1 cellular context compared by ENCODE assay signal in the genomic region with DNA sequence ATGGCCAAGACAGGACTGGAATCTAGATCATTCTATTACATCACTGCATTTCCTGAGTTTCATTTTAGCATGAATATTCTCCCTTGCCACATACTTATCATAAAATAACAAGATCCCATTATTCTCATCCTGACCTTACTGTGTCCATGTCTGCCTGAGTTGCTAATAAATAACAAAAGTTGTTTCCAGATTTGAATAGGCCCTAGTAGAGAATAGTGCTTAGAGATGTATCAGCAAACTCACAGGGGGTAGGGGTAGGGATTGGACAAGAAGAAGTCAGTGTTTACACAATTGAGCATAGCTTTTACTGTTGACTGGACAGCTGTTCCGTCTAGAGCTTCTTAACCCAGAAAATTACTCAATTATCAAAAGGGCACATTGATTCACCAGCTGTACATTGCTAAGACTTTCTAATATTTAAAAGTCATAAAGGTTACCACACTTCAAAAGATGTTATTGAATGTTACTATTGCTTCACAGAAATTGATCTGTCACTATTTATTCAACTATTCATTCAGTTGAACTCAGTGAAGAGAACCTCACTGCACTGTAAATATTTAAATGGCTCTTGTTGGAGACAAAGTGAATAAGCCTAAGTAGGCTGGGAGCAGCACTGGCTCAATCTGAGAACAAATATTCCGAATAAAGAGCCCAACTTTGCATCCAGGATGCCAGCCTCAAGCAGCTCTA.
TF ChIP-seq lines count a peak whose summit lies in the region.

No MANE protein-coding gene starts in this region.

TF ChIP-seq in HepG2, 621 proteins besides CTCF, POLR2A, EP300 and RAD21 (continued from another document and continues in another):
- TF ChIP-seq ZNF543 (CRISPR knock-in tag; IDR thresholded peaks at IDR 0.05) (no peak), FOXA1 (IDR thresholded peaks at IDR 0.05) (peak; percentile 72), FOXA1 (CRISPR knock-in tag; IDR thresholded peaks at IDR 0.05) (peak; percentile 86), ZNF382 (CRISPR knock-in tag; IDR thresholded peaks at IDR 0.05; ENCODE audit: borderline replicate concordance) (no peak), TP53 (CRISPR knock-in tag; conservative IDR thresholded peaks at IDR 0.05) (no peak), RNF2 (conservative IDR thresholded peaks at IDR 0.05; ENCODE audit: low read depth) (no peak), CAMTA2 (CRISPR knock-in tag; IDR thresholded peaks at IDR 0.05; ENCODE audit: borderline replicate concordance) (no peak), ZNF749 (CRISPR knock-in tag; IDR thresholded peaks at IDR 0.05; ENCODE audit: borderline replicate concordance) (no peak), KMT2B (CRISPR knock-in tag; IDR thresholded peaks at IDR 0.05) (no peak; the same call in 1 of the 2 replicates), EED (CRISPR knock-in tag; IDR thresholded peaks at IDR 0.05) (no peak), ZKSCAN8 (CRISPR knock-in tag; IDR thresholded peaks at IDR 0.05; ENCODE audit: borderline replicate concordance) (peak; percentile 40; the same call in 1 of the 2 replicates), ZNF577 (CRISPR knock-in tag; IDR thresholded peaks at IDR 0.05; ENCODE audit: borderline replicate concordance, low read depth) (no peak), NFATC3 (CRISPR knock-in tag; IDR thresholded peaks at IDR 0.05) (no peak), STAT5B (CRISPR knock-in tag; IDR thresholded peaks at IDR 0.05) (no peak), ELF1 (CRISPR knock-in tag; IDR thresholded peaks at IDR 0.05) (no peak), IRF2 (CRISPR knock-in tag; IDR thresholded peaks at IDR 0.05) (peak; percentile 17; the same call in 1 of the 2 replicates), ZNF343 (CRISPR knock-in tag; IDR thresholded peaks at IDR 0.05) (no peak), TCF7L2 (IDR thresholded peaks at IDR 0.05; ENCODE audit: low read depth, low read length) (peak; percentile 77), NCOR1 (IDR thresholded peaks at IDR 0.05; ENCODE audit: borderline replicate concordance, low read length) (peak; percentile 99), ZNF468 (CRISPR knock-in tag; IDR thresholded peaks at IDR 0.05) (no peak), TRIM24 (CRISPR knock-in tag; IDR thresholded peaks at IDR 0.05) (peak; percentile 61; the same call in 1 of the 2 replicates), GATA4 (IDR thresholded peaks at IDR 0.05; ENCODE audit: borderline replicate concordance, low read depth) (peak; percentile 66; the same call in 1 of the 2 replicates), ZNF557 (CRISPR knock-in tag; IDR thresholded peaks at IDR 0.05) (0 out of 2 replicates have a peak, but pooled peaks have one; percentile 52), CBFB (CRISPR knock-in tag; IDR thresholded peaks at IDR 0.05) (no peak), NR2F6 (IDR thresholded peaks at IDR 0.05) (peak; percentile 99), NR2F6 (CRISPR knock-in tag; IDR thresholded peaks at IDR 0.05) (peak; percentile 95), PHF5A (CRISPR knock-in tag; IDR thresholded peaks at IDR 0.05; ENCODE audit: low read depth, unreplicated experiment) (no peak), MAFK (conservative IDR thresholded peaks at IDR 0.05 in 1 of 2, IDR thresholded peaks at IDR 0.05 in 1 of 2; ENCODE audit: low read length in 2 of 2) (no peak), PAF1 (CRISPR knock-in tag; IDR thresholded peaks at IDR 0.05) (no peak), FOXM1 (CRISPR knock-in tag; IDR thresholded peaks at IDR 0.05) (no peak), ZMYM3 (CRISPR knock-in tag; IDR thresholded peaks at IDR 0.05) (no peak), ZFP36 (IDR thresholded peaks at IDR 0.05; ENCODE audit: borderline replicate concordance, low read depth, low read length, partially characterized antibody) (no peak), RELA (CRISPR knock-in tag; IDR thresholded peaks at IDR 0.05) (no peak), ZNF839 (CRISPR knock-in tag; IDR thresholded peaks at IDR 0.05; ENCODE audit: borderline replicate concordance) (no peak)
- TF ChIP-seq, protein P1, sequence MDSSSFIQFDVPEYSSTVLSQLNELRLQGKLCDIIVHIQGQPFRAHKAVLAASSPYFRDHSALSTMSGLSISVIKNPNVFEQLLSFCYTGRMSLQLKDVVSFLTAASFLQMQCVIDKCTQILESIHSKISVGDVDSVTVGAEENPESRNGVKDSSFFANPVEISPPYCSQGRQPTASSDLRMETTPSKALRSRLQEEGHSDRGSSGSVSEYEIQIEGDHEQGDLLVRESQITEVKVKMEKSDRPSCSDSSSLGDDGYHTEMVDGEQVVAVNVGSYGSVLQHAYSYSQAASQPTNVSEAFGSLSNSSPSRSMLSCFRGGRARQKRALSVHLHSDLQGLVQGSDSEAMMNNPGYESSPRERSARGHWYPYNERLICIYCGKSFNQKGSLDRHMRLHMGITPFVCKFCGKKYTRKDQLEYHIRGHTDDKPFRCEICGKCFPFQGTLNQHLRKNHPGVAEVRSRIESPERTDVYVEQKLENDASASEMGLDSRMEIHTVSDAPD (CRISPR knock-in tag; IDR thresholded peaks at IDR 0.05), result no peak
- TF ChIP-seq, protein P2, sequence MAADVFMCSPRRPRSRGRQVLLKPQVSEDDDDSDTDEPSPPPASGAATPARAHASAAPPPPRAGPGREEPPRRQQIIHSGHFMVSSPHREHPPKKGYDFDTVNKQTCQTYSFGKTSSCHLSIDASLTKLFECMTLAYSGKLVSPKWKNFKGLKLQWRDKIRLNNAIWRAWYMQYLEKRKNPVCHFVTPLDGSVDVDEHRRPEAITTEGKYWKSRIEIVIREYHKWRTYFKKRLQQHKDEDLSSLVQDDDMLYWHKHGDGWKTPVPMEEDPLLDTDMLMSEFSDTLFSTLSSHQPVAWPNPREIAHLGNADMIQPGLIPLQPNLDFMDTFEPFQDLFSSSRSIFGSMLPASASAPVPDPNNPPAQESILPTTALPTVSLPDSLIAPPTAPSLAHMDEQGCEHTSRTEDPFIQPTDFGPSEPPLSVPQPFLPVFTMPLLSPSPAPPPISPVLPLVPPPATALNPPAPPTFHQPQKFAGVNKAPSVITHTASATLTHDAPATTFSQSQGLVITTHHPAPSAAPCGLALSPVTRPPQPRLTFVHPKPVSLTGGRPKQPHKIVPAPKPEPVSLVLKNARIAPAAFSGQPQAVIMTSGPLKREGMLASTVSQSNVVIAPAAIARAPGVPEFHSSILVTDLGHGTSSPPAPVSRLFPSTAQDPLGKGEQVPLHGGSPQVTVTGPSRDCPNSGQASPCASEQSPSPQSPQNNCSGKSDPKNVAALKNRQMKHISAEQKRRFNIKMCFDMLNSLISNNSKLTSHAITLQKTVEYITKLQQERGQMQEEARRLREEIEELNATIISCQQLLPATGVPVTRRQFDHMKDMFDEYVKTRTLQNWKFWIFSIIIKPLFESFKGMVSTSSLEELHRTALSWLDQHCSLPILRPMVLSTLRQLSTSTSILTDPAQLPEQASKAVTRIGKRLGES (CRISPR knock-in tag; IDR thresholded peaks at IDR 0.05; ENCODE audit: borderline replicate concordance), result no peak
- TF ChIP-seq, protein P3, sequence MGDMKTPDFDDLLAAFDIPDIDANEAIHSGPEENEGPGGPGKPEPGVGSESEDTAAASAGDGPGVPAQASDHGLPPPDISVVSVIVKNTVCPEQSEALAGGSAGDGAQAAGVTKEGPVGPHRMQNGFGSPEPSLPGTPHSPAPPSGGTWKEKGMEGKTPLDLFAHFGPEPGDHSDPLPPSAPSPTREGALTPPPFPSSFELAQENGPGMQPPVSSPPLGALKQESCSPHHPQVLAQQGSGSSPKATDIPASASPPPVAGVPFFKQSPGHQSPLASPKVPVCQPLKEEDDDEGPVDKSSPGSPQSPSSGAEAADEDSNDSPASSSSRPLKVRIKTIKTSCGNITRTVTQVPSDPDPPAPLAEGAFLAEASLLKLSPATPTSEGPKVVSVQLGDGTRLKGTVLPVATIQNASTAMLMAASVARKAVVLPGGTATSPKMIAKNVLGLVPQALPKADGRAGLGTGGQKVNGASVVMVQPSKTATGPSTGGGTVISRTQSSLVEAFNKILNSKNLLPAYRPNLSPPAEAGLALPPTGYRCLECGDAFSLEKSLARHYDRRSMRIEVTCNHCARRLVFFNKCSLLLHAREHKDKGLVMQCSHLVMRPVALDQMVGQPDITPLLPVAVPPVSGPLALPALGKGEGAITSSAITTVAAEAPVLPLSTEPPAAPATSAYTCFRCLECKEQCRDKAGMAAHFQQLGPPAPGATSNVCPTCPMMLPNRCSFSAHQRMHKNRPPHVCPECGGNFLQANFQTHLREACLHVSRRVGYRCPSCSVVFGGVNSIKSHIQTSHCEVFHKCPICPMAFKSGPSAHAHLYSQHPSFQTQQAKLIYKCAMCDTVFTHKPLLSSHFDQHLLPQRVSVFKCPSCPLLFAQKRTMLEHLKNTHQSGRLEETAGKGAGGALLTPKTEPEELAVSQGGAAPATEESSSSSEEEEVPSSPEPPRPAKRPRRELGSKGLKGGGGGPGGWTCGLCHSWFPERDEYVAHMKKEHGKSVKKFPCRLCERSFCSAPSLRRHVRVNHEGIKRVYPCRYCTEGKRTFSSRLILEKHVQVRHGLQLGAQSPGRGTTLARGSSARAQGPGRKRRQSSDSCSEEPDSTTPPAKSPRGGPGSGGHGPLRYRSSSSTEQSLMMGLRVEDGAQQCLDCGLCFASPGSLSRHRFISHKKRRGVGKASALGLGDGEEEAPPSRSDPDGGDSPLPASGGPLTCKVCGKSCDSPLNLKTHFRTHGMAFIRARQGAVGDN (CRISPR knock-in tag; IDR thresholded peaks at IDR 0.05), result no peak
- TF ChIP-seq, protein P4, sequence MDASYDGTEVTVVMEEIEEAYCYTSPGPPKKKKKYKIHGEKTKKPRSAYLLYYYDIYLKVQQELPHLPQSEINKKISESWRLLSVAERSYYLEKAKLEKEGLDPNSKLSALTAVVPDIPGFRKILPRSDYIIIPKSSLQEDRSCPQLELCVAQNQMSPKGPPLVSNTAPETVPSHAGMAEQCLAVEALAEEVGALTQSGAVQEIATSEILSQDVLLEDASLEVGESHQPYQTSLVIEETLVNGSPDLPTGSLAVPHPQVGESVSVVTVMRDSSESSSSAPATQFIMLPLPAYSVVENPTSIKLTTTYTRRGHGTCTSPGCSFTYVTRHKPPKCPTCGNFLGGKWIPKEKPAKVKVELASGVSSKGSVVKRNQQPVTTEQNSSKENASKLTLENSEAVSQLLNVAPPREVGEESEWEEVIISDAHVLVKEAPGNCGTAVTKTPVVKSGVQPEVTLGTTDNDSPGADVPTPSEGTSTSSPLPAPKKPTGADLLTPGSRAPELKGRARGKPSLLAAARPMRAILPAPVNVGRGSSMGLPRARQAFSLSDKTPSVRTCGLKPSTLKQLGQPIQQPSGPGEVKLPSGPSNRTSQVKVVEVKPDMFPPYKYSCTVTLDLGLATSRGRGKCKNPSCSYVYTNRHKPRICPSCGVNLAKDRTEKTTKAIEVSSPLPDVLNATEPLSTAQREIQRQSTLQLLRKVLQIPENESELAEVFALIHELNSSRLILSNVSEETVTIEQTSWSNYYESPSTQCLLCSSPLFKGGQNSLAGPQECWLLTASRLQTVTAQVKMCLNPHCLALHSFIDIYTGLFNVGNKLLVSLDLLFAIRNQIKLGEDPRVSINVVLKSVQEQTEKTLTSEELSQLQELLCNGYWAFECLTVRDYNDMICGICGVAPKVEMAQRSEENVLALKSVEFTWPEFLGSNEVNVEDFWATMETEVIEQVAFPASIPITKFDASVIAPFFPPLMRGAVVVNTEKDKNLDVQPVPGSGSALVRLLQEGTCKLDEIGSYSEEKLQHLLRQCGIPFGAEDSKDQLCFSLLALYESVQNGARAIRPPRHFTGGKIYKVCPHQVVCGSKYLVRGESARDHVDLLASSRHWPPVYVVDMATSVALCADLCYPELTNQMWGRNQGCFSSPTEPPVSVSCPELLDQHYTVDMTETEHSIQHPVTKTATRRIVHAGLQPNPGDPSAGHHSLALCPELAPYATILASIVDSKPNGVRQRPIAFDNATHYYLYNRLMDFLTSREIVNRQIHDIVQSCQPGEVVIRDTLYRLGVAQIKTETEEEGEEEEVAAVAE (CRISPR knock-in tag; IDR thresholded peaks at IDR 0.05; ENCODE audit: borderline replicate concordance), result no peak
- TF ChIP-seq, protein P5, sequence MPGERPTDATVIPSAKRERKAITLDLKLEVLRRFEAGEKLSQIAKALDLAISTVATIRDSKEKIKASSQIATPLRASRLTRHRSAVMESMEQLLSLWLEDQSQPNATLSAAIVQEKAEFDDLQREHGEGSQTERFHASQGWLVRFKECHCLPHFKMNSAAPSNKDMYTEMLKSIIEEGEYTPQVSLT (CRISPR knock-in tag; IDR thresholded peaks at IDR 0.05; ENCODE audit: borderline replicate concordance, low read depth), result no peak
- TF ChIP-seq, protein P6, sequence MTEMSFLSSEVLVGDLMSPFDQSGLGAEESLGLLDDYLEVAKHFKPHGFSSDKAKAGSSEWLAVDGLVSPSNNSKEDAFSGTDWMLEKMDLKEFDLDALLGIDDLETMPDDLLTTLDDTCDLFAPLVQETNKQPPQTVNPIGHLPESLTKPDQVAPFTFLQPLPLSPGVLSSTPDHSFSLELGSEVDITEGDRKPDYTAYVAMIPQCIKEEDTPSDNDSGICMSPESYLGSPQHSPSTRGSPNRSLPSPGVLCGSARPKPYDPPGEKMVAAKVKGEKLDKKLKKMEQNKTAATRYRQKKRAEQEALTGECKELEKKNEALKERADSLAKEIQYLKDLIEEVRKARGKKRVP (CRISPR knock-in tag; IDR thresholded peaks at IDR 0.05), result peak in 1 of 2 experiments; percentile 83; a peak in 2 of 4 replicates
- TF ChIP-seq, protein P7, sequence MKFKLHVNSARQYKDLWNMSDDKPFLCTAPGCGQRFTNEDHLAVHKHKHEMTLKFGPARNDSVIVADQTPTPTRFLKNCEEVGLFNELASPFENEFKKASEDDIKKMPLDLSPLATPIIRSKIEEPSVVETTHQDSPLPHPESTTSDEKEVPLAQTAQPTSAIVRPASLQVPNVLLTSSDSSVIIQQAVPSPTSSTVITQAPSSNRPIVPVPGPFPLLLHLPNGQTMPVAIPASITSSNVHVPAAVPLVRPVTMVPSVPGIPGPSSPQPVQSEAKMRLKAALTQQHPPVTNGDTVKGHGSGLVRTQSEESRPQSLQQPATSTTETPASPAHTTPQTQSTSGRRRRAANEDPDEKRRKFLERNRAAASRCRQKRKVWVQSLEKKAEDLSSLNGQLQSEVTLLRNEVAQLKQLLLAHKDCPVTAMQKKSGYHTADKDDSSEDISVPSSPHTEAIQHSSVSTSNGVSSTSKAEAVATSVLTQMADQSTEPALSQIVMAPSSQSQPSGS (CRISPR knock-in tag; IDR thresholded peaks at IDR 0.05), result peak; percentile 55
- TF ChIP-seq, protein P8, sequence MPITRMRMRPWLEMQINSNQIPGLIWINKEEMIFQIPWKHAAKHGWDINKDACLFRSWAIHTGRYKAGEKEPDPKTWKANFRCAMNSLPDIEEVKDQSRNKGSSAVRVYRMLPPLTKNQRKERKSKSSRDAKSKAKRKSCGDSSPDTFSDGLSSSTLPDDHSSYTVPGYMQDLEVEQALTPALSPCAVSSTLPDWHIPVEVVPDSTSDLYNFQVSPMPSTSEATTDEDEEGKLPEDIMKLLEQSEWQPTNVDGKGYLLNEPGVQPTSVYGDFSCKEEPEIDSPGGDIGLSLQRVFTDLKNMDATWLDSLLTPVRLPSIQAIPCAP (CRISPR knock-in tag; IDR thresholded peaks at IDR 0.05; ENCODE audit: low read depth), result no peak
- TF ChIP-seq, protein P9, sequence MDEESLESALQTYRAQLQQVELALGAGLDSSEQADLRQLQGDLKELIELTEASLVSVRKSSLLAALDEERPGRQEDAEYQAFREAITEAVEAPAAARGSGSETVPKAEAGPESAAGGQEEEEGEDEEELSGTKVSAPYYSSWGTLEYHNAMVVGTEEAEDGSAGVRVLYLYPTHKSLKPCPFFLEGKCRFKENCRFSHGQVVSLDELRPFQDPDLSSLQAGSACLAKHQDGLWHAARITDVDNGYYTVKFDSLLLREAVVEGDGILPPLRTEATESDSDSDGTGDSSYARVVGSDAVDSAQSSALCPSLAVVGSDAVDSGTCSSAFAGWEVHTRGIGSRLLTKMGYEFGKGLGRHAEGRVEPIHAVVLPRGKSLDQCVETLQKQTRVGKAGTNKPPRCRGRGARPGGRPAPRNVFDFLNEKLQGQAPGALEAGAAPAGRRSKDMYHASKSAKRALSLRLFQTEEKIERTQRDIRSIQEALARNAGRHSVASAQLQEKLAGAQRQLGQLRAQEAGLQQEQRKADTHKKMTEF (CRISPR knock-in tag; IDR thresholded peaks at IDR 0.05), result peak; percentile 97
